Comparison of ENCODE assay signal across 25 cellular contexts in the genomic region with DNA sequence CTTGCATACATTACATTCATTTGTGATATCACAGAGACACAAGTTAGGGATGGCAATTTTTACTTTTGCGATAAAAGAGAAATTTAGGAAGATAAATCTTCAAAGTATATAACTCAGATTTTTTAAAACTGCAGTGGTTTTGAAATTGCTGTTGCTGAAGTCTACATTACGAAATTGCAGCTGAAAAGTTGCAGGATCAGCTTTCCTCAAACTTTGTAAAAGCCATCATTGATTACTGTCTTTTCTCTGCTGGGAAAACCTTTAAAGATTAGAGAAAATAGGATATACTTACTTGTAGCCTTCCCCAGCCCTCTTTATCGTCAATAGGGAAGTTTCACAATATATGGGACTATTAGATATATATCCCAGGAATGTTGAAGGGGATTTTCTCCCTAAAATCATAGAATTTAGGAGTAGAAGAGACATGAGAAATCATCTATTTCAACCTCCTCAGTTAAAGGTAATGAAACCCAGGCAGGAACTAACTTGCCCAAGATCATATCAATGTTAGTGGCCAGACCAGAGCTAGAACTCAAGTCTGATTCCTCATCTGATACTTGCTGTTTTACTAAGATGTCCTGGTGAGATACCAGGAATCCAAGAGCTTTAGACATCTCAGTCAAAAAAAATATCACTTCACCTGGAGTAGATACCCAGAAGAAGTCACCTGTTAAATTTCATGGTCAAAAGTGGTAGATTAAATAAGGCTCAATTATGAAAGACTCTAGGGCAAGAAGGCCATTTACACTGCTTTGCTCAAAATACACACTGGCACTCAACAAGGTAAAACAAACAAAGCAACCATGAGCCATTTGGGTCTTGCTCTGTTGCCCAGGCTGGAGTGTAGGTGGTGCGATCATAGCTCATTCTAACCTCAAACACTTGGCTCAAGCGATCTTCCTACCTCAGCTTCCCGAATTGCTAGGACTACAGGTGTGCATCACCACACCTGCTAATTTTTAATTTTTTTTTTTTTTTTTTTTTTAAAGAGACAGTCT. TPM values are rescaled to one million over a fixed set of nuclear protein-coding genes. Genes with fewer than 3 reads are reported as not detected.
A peak's percentile ranks its signal among the peaks of the same experiment; 100 is the strongest.
DNase-seq lines count a peak whose midpoint lies in the region; ATAC-seq and TF ChIP-seq lines count a peak whose summit lies in the region.
"Had no signal": no experiment of that assay in that cellular context is flagged by ENCODE, and none has a peak within 500 bp of the region (broad histone marks: within the 10 kb centered on the region; RNA-seq: fewer than 3 reads in every experiment).

No MANE protein-coding gene starts in this region.

- no peaks in the 10 kb centered on the region for H3K9me3 Mint-ChIP-seq in CD4-positive, alpha-beta T cell
- H3K9me3 Mint-ChIP-seq in activated CD8-positive, alpha-beta T cell treated with anti-CD3 and anti-CD28 coated beads for 36 hours, result no peaks in the 10 kb centered on the region
- H3K9me3 Mint-ChIP-seq in effector memory CD8-positive, alpha-beta T cell, result no peaks in the 10 kb centered on the region
- H3K9me3 Mint-ChIP-seq: central memory CD8-positive, alpha-beta T cell; HFFc6; memory B cell; stimulated activated naive B cell treated with anti-CD40 and anti-IgM and Interleukin-4, amounts not matched to agents 10 μg/mL and 1 μg/mL and 100 μg/mL, for 72 hours had no signal

- H3K36me3 Mint-ChIP-seq in CD4-positive, alpha-beta T cell (ENCODE audit: low read depth), result peaks cover 91% of the 10 kb centered on the region
- H3K36me3 Mint-ChIP-seq in activated CD8-positive, alpha-beta T cell treated with anti-CD3 and anti-CD28 coated beads for 36 hours (ENCODE audit: low read depth), result peaks cover 55% of the 10 kb centered on the region
- H3K36me3 Mint-ChIP-seq in effector memory CD8-positive, alpha-beta T cell (ENCODE audit: insufficient read depth), result peaks cover 100% of the 10 kb centered on the region

- no peaks in the 10 kb centered on the region for H3K9me3 ChIP-seq in CD4-positive, alpha-beta T cell (ENCODE audit: control insufficient read depth, low read length)
- H3K9me3 ChIP-seq: thoracic aorta had no signal

- H3K4me1 Mint-ChIP-seq in CD4-positive, alpha-beta T cell (ENCODE audit: low read depth), result no peaks in the 10 kb centered on the region
- H3K4me1 Mint-ChIP-seq in activated CD8-positive, alpha-beta T cell treated with anti-CD3 and anti-CD28 coated beads for 36 hours (ENCODE audit: low read depth), result peaks cover 2% of the 10 kb centered on the region
- peaks cover 0 to 3% of the 10 kb centered on the region in 2 donors for H3K4me1 Mint-ChIP-seq in effector memory CD8-positive, alpha-beta T cell (ENCODE audit: low read depth in 2 of 2)
- H3K4me1 Mint-ChIP-seq: central memory CD8-positive, alpha-beta T cell; memory B cell had no signal

- CTCF ChIA-PET in CD4-positive, alpha-beta T cell (lab: Charles Lee), result interaction anchor here (0.6 to 1.0 kb wide), 3 partner anchors 22 to 442 kb away, joined by 3 read pairs; no protein-coding TSS in a partner anchor
- CTCF ChIA-PET in activated CD8-positive, alpha-beta T cell treated with anti-CD3 and anti-CD28 coated beads for 36 hours (lab: Charles Lee), result interaction anchor here (0.6 to 2.1 kb wide), 3 partner anchors 10 to 104 kb away, joined by 3 to 9 read pairs (median 3); partner anchors contain the start of gene AGBL2

- intact Hi-C loops in CD4-positive, alpha-beta T cell (cut with DNase I, micrococcal nuclease), result no loop called here
- intact Hi-C loops in activated CD8-positive, alpha-beta T cell treated with anti-CD3 and anti-CD28 coated beads for 36 hours (cut with micrococcal nuclease), result no loop called here

- H3K27ac Mint-ChIP-seq in CD4-positive, alpha-beta T cell, result peak overlapping the region; percentile 16
- H3K27ac Mint-ChIP-seq in activated CD8-positive, alpha-beta T cell treated with anti-CD3 and anti-CD28 coated beads for 36 hours, result peak overlapping the region; percentile 39
- peak overlapping the region in 1 of 2 donors; percentile 56 for H3K27ac Mint-ChIP-seq in effector memory CD8-positive, alpha-beta T cell
- H3K27ac Mint-ChIP-seq: HFFc6; stimulated activated naive B cell treated with anti-CD40 and anti-IgM and Interleukin-4, amounts not matched to agents 10 μg/mL and 1 μg/mL and 100 μg/mL, for 72 hours had no signal

- no peak for TF ChIP-seq CTCF in CD4-positive, alpha-beta T cell (IDR thresholded peaks at IDR 0.05)
- no peak for TF ChIP-seq CTCF in activated CD8-positive, alpha-beta T cell treated with anti-CD3 and anti-CD28 coated beads for 36 hours (IDR thresholded peaks at IDR 0.05)

- POLR2A ChIA-PET in CD4-positive, alpha-beta T cell (lab: Charles Lee), result interaction anchor here (0.5 to 3.6 kb wide), 2 partner anchors 10 to 511 kb away, joined by 3 to 12 read pairs; partner anchors contain the start of genes AGBL2 and DDB2
- POLR2A ChIA-PET in activated CD8-positive, alpha-beta T cell treated with anti-CD3 and anti-CD28 coated beads for 36 hours (lab: Charles Lee), result interaction anchor here (0.9 to 1.9 kb wide), 2 partner anchors 22 to 41 kb away, joined by 3 to 5 read pairs; no protein-coding TSS in a partner anchor

- no peak for ATAC-seq in CD4-positive, alpha-beta T cell (ENCODE audit: poor library complexity)
- no peak for ATAC-seq in activated CD8-positive, alpha-beta T cell treated with anti-CD3 and anti-CD28 coated beads for 36 hours
- ATAC-seq in effector memory CD8-positive, alpha-beta T cell (replicated peaks), result no peak
- ATAC-seq in activated CD4-positive, CD25-positive, alpha-beta regulatory T cell treated with anti-CD3 and anti-CD28 coated beads, Interleukin-2, amount 50 U/mL, for 24 hours, result no peak
- ATAC-seq: SK-N-SH treated with all-trans-retinoic acid at 6 μM for 48 hours; stimulated activated naive B cell treated with anti-CD40 and anti-IgM and Interleukin-4, amounts not matched to agents 10 μg/mL and 1 μg/mL and 100 μg/mL, for 72 hours had no signal

- no peaks in the 10 kb centered on the region for H3K27me3 Mint-ChIP-seq in CD4-positive, alpha-beta T cell
- H3K27me3 Mint-ChIP-seq in activated CD8-positive, alpha-beta T cell treated with anti-CD3 and anti-CD28 coated beads for 36 hours, result no peaks in the 10 kb centered on the region
- H3K27me3 Mint-ChIP-seq in effector memory CD8-positive, alpha-beta T cell, result no peaks in the 10 kb centered on the region
- H3K27me3 Mint-ChIP-seq: central memory CD8-positive, alpha-beta T cell; memory B cell; stimulated activated naive B cell treated with anti-CD40 and anti-IgM and Interleukin-4, amounts not matched to agents 10 μg/mL and 1 μg/mL and 100 μg/mL, for 72 hours had no signal

- no peaks in the 10 kb centered on the region for H3K27me3 ChIP-seq in CD4-positive, alpha-beta T cell (ENCODE audit: control insufficient read depth, insufficient read depth, low read length)

- no peak overlapping the region for H3K27ac ChIP-seq in CD4-positive, alpha-beta T cell (ENCODE audit: low read depth, low read length)
- H3K27ac ChIP-seq in substantia nigra (ENCODE audit: low read depth, low read length, poor library complexity, severe bottlenecking), result no peak overlapping the region
- H3K27ac ChIP-seq: KMS-11, RWPE1 had no signal

- no peak overlapping the region for H3K4me3 Mint-ChIP-seq in CD4-positive, alpha-beta T cell
- no peak overlapping the region for H3K4me3 Mint-ChIP-seq in activated CD8-positive, alpha-beta T cell treated with anti-CD3 and anti-CD28 coated beads for 36 hours
- H3K4me3 Mint-ChIP-seq in effector memory CD8-positive, alpha-beta T cell, result no peak overlapping the region
- H3K4me3 Mint-ChIP-seq: central memory CD8-positive, alpha-beta T cell; HFFc6; memory B cell; stimulated activated naive B cell treated with anti-CD40 and anti-IgM and Interleukin-4, amounts not matched to agents 10 μg/mL and 1 μg/mL and 100 μg/mL, for 72 hours had no signal

- peak; percentile 13 to 22 for DNase-seq in AML-193 (lab: John Stamatoyannopoulos, UW)
- DNase-seq in CD4-positive, alpha-beta T cell, result no peak
- DNase-seq in activated CD8-positive, alpha-beta T cell treated with anti-CD3 and anti-CD28 coated beads for 36 hours, result no peak
- peak; percentile 10 for DNase-seq in iris pigment epithelial cell (ENCODE audit: low read depth)
- no peak for DNase-seq in effector memory CD8-positive, alpha-beta T cell
- no peak for DNase-seq in substantia nigra (lab: John Stamatoyannopoulos, UW)
- DNase-seq: activated CD4-positive, CD25-positive, alpha-beta regulatory T cell treated with anti-CD3 and anti-CD28 coated beads, Interleukin-2, amount 50 U/mL, for 72 hours; activated effector memory CD4-positive, alpha-beta T cell treated with anti-CD3 and anti-CD28 coated beads, Interleukin-2, amount 50 U/mL, for 16 hours; anterior cingulate cortex; DMS53; HFFc6; NCI-H1048; NCI-H187; NCI-H2227 treated with DMSO at 0.1 percent for 48 hours; NCI-H748 treated with DMSO at 0.1 percent for 48 hours; small intestine; stimulated activated naive B cell treated with anti-CD40 and anti-IgM and Interleukin-4, amounts not matched to agents 10 μg/mL and 1 μg/mL and 100 μg/mL, for 72 hours; T1000 had no signal

RNA-seq across cellular contexts. Expression of gene AGBL2, which starts 10.6 kb away (rescaled TPM):
- 1 to 10 TPM; 3.6 to 4.4 TPM for total RNA-seq in CD4-positive, alpha-beta T cell
- 1 to 10 TPM; 4.5 to 7.1 TPM for total RNA-seq in activated CD8-positive, alpha-beta T cell treated with anti-CD3 and anti-CD28 coated beads for 36 hours

RNA-seq across cellular contexts. Expression of gene FNBP4, which starts 41.4 kb away (rescaled TPM):
- total RNA-seq in CD4-positive, alpha-beta T cell, result 100 to 1,000 TPM; 402 to 427 TPM
- 100 to 1,000 TPM; 114 to 117 TPM for total RNA-seq in activated CD8-positive, alpha-beta T cell treated with anti-CD3 and anti-CD28 coated beads for 36 hours

Comparison
In these comparisons a context has a peak if more than half of its experiments do, and no peak if none do; other contexts are left out.
1. DNase-seq: peak in AML-193 (2 of 2) and iris pigment epithelial cell (single experiment); none in CD4-positive, alpha-beta T cell (0 of 10), activated CD8-positive, alpha-beta T cell treated with anti-CD3 and anti-CD28 coated beads for 36 hours (single experiment), effector memory CD8-positive, alpha-beta T cell (0 of 3) and substantia nigra (0 of 49).